Comparison of ENCODE assay signal across 8 cellular contexts in genomic region chr20:38875170-38875993, GRCh38. TPM values are rescaled to one million over a fixed set of nuclear protein-coding genes. Genes with fewer than 3 reads are reported as not detected.
DNase-seq lines count a peak whose midpoint lies in the region; ATAC-seq and TF ChIP-seq lines count a peak whose summit lies in the region.

No MANE protein-coding gene starts in this region.

- peak; percentile 18 to 22 for DNase-seq in NOMO-1 (lab: John Stamatoyannopoulos, UW; ENCODE audit: unreplicated experiment in 2 of 2)
- DNase-seq in NOMO-1 treated with dmso at 0.1 percent for 144 hours (lab: John Stamatoyannopoulos, UW; ENCODE audit: unreplicated experiment), result no peak
- DNase-seq in T-helper 2 cell treated with Interferon-gamma antibody and Interleukin-4, amounts not matched to agents 5 μg/mL and 100 μg/mL, for 36 hours (ENCODE audit: low spot score), result peak; percentile 64
- peak in 5 of 10 donors; percentile 41 to 70 (median 59) for DNase-seq in dorsolateral prefrontal cortex
- DNase-seq in stimulated activated CD8-positive, alpha-beta memory T cell treated with anti-CD3 and anti-CD28 coated beads, Interleukin-12 subunit alpha, Interleukin-12 subunit beta, amount 100 ng/mL, for 1 hour (ENCODE audit: low read depth), result peak; percentile 42
- DNase-seq in Ammon's horn (ENCODE audit: low spot score), result no peak
- DNase-seq in iPS-NIHi11 (ENCODE audit: low spot score), result no peak

- H3K27me3 ChIP-seq in dorsolateral prefrontal cortex, result peaks cover 0 to 3% (median 0%) of the 10 kb centered on the region in 45 donors

- peaks cover 80% of the 10 kb centered on the region for H3K4me1 Mint-ChIP-seq in T-helper 2 cell treated with Interferon-gamma antibody and Interleukin-4, amounts not matched to agents 5 μg/mL and 100 μg/mL, for 36 hours (ENCODE audit: low read depth)

- H3K9me3 Mint-ChIP-seq in T-helper 2 cell treated with Interferon-gamma antibody and Interleukin-4, amounts not matched to agents 5 μg/mL and 100 μg/mL, for 36 hours, result no peaks in the 10 kb centered on the region

- peak overlapping the region; percentile 86 for H3K4me3 Mint-ChIP-seq in T-helper 2 cell treated with Interferon-gamma antibody and Interleukin-4, amounts not matched to agents 5 μg/mL and 100 μg/mL, for 36 hours

- H3K36me3 Mint-ChIP-seq in T-helper 2 cell treated with Interferon-gamma antibody and Interleukin-4, amounts not matched to agents 5 μg/mL and 100 μg/mL, for 36 hours (ENCODE audit: low read depth), result peaks cover 15% of the 10 kb centered on the region

- intact Hi-C loops in dorsolateral prefrontal cortex (cut with DNase I), result no loop called here

- no peak for TF ChIP-seq CTCF in dorsolateral prefrontal cortex (IDR thresholded peaks at IDR 0.05 in 54 of 56, conservative IDR thresholded peaks at IDR 0.05 in 2 of 56; ENCODE audit: low read depth in 1 of 56, partially characterized antibody in 56 of 56)

- no peaks in the 10 kb centered on the region for H3K27me3 Mint-ChIP-seq in T-helper 2 cell treated with Interferon-gamma antibody and Interleukin-4, amounts not matched to agents 5 μg/mL and 100 μg/mL, for 36 hours (ENCODE audit: low read depth)

- peak overlapping the region in 4 of 59 donors; percentile 3 to 21 (median 8) for H3K4me3 ChIP-seq in dorsolateral prefrontal cortex

- peak; percentile 59 for ATAC-seq in HG03066 (IDR thresholded peaks at IDR 0.05; ENCODE audit: low read depth, unreplicated experiment)

- H3K27ac ChIP-seq in dorsolateral prefrontal cortex, result peak overlapping the region; percentile 18 to 100 (median 92)

- H3K27ac Mint-ChIP-seq in T-helper 2 cell treated with Interferon-gamma antibody and Interleukin-4, amounts not matched to agents 5 μg/mL and 100 μg/mL, for 36 hours, result peak overlapping the region; percentile 90

RNA-seq across cellular contexts. Expression of gene FAM83D, which starts 50.8 kb away (rescaled TPM):
- 1 to 10 TPM in 119 of 120 experiments, under 1 TPM in 1; 0.95 to 5.1 (median 2.4) TPM for total RNA-seq in dorsolateral prefrontal cortex

Comparison
In these comparisons a context has a peak if more than half of its experiments do, and no peak if none do; other contexts are left out.
1. DNase-seq: peak in NOMO-1 (2 of 2), T-helper 2 cell treated with Interferon-gamma antibody and Interleukin-4, amounts not matched to agents 5 μg/mL and 100 μg/mL, for 36 hours (single experiment) and stimulated activated CD8-positive, alpha-beta memory T cell treated with anti-CD3 and anti-CD28 coated beads, Interleukin-12 subunit alpha, Interleukin-12 subunit beta, amount 100 ng/mL, for 1 hour (single experiment); none in NOMO-1 treated with dmso at 0.1 percent for 144 hours (single experiment), Ammon's horn (single experiment) and iPS-NIHi11 (single experiment).